25 cellular contexts compared by ENCODE assay signal in the genomic region with DNA sequence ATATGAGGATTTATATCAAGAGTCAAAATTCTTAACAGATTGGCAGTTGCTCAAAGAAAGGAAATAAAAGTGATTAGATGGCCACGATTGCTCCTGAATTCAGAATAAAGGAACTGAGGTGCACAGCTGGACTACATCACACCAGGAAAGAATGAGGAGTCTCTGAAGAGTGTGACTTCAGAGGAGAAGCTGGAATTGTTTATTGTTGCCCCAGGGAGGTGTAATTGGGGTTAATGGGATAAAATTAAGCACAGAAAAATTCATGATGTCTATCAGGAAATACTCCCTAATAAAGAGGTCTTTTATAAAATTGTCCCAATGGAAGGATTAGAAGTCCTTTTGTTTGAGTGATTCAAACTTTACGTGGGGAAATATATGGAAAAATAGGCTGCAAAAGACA.
"Had no signal": no experiment of that assay in that cellular context is flagged by ENCODE, and none has a peak within 500 bp of the region (broad histone marks: within the 10 kb centered on the region; RNA-seq: fewer than 3 reads in every experiment).

No MANE protein-coding gene starts in this region.

- H3K9me3 ChIP-seq: ascending aorta, breast epithelium, colonic mucosa, esophagus squamous epithelium had no signal

- DNase-seq: activated CD4-positive, alpha-beta memory T cell treated with anti-CD3 and anti-CD28 coated beads for 36 hours; activated CD4-positive, alpha-beta T cell treated with anti-CD3 and anti-CD28 coated beads for 36 hours; activated CD4-positive, alpha-beta T cell treated with anti-CD3 and anti-CD28 coated beads, Interleukin-2, amount 10 ng/mL, durations not matched to agents 24 days and 14 days; activated CD4-positive, CD25-positive, alpha-beta regulatory T cell; activated CD4-positive, CD25-positive, alpha-beta regulatory T cell treated with anti-CD3 and anti-CD28 coated beads, Interleukin-2, amount 50 U/mL, for 72 hours; activated CD8-positive, alpha-beta memory T cell treated with anti-CD3 and anti-CD28 coated beads, Interleukin-2, amount 10 ng/mL, durations not matched to agents 7 days and 5 days; activated CD8-positive, alpha-beta memory T cell treated with anti-CD3 and anti-CD28 coated beads, Interleukin-2, amount 50 U/mL, for 4 hours; activated CD8-positive, alpha-beta T cell treated with anti-CD3 and anti-CD28 coated beads, Interleukin-2, amount 10 ng/mL, durations not matched to agents 7 days and 5 days; activated gamma-delta T cell; activated naive CD4-positive, alpha-beta T cell; activated naive CD4-positive, alpha-beta T cell treated with anti-CD3 and anti-CD28 coated beads, Interleukin-2, amount 10 ng/mL, durations not matched to agents 7 days and 5 days; activated naive CD8-positive, alpha-beta T cell treated with anti-CD3 and anti-CD28 coated beads, Interleukin-2, amount 10 ng/mL, durations not matched to agents 7 days and 5 days; activated T-cell treated with anti-CD3 and anti-CD28 coated beads, Interleukin-2, amount 50 U/mL, for 1 hour; activated T-cell treated with anti-CD3 and anti-CD28 coated beads, Interleukin-2, amount 50 U/mL, for 48 hours; central memory CD4-positive, alpha-beta T cell; cerebellar nuclear complex; colonic mucosa; effector CD8-positive, alpha-beta T cell; esophagus squamous epithelium; head of caudate nucleus; T-helper 2 cell had no signal

- H3K36me3 ChIP-seq: ascending aorta, breast epithelium, cardiac muscle cell, colonic mucosa, esophagus squamous epithelium had no signal

- H3K4me3 ChIP-seq: ascending aorta, breast epithelium, cardiac muscle cell, colonic mucosa, esophagus squamous epithelium had no signal

- H3K27ac ChIP-seq: ascending aorta, breast epithelium, cardiac muscle cell, colonic mucosa, epithelial cell of prostate, esophagus squamous epithelium had no signal

- H3K27me3 ChIP-seq: ascending aorta, breast epithelium, cardiac muscle cell, colonic mucosa, esophagus squamous epithelium had no signal
